In genomic region chr6:97067045-97067444, GRCh38 we compare ENCODE assay signal across 16 cellular contexts.
DNase-seq lines count a peak whose midpoint lies in the region; ATAC-seq lines count a peak whose summit lies in the region.
"Had no signal": no experiment of that assay in that cellular context is flagged by ENCODE, and none has a peak within 500 bp of the region (broad histone marks: within the 10 kb centered on the region; RNA-seq: fewer than 3 reads in every experiment).

No MANE protein-coding gene starts in this region.

- H3K4me2 ChIP-seq in mesendoderm (ENCODE audit: low read length) = no peak overlapping the region

- H3K56ac ChIP-seq in mesendoderm (ENCODE audit: low read length) = no peak overlapping the region

- H2BK15ac ChIP-seq in mesendoderm (replicated peaks; ENCODE audit: low read depth) = no peak overlapping the region

- H3K27ac ChIP-seq in mesendoderm (ENCODE audit: low read depth, low read length) = no peak overlapping the region
- H3K27ac ChIP-seq: adrenal gland, cardiac muscle cell, GM23248, pancreas, SJSA1 had no signal

- H3K27me3 ChIP-seq in mesendoderm (ENCODE audit: insufficient read depth, low read length, poor library complexity) = no peaks in the 10 kb centered on the region
- H3K27me3 ChIP-seq: adrenal gland, cardiac muscle cell, pancreas had no signal

- H4K5ac ChIP-seq in mesendoderm (ENCODE audit: low read length) = no peak overlapping the region

- WGBS in mesendoderm (ENCODE audit: extremely low coverage, insufficient coverage, low lambda C conversion rate) = no CpG with 5 or more reads among the region's 2 CpGs

- H2BK120ac ChIP-seq in mesendoderm (ENCODE audit: low read depth, low read length) = no peak overlapping the region

- no peak overlapping the region for H3K4ac ChIP-seq in mesendoderm (ENCODE audit: low read depth, low read length)

- no peak overlapping the region for H2AK5ac ChIP-seq in mesendoderm (ENCODE audit: low read length)

- no peak overlapping the region for H3K9ac ChIP-seq in mesendoderm (ENCODE audit: low read length)
- H3K9ac ChIP-seq: GM23248 had no signal

- H3K4me1 ChIP-seq in mesendoderm (ENCODE audit: control insufficient read depth, low read depth, low read length) = peaks cover 2% of the 10 kb centered on the region
- H3K4me1 ChIP-seq: adrenal gland, pancreas, SJSA1 had no signal

- H3K79me2 ChIP-seq in mesendoderm (ENCODE audit: control insufficient read depth, insufficient read depth, low read length) = no peaks in the 10 kb centered on the region

- ATAC-seq in GM19025 (IDR thresholded peaks at IDR 0.05; ENCODE audit: low read depth, unreplicated experiment) = peak; percentile 76
- peak; percentile 55 for ATAC-seq in GM21576 (IDR thresholded peaks at IDR 0.05; ENCODE audit: unreplicated experiment)
- peak; percentile 57 for ATAC-seq in HG03175 (IDR thresholded peaks at IDR 0.05; ENCODE audit: unreplicated experiment)
- ATAC-seq: activated T-helper 17 cell treated with anti-CD3 and anti-CD28 coated beads, Interleukin-2, amount 50 U/mL, for 72 hours; pancreas had no signal

- no peaks in the 10 kb centered on the region for H3K36me3 ChIP-seq in mesendoderm (ENCODE audit: control insufficient read depth, insufficient read depth, low read length)
- H3K36me3 ChIP-seq: adrenal gland, cardiac muscle cell, pancreas, SJSA1 had no signal

- no peak overlapping the region for H3K18ac ChIP-seq in mesendoderm (ENCODE audit: low read length)

- H4K8ac ChIP-seq in mesendoderm (ENCODE audit: low read depth, low read length) = no peak overlapping the region

- no peak overlapping the region for H3K23ac ChIP-seq in mesendoderm (ENCODE audit: low read length)

- H3K79me1 ChIP-seq in mesendoderm (ENCODE audit: low read length) = no peaks in the 10 kb centered on the region

- no peak overlapping the region for H3K4me3 ChIP-seq in mesendoderm (ENCODE audit: low read length)
- H3K4me3 ChIP-seq: adrenal gland, cardiac muscle cell, GM23248, pancreas, SJSA1 had no signal

- DNase-seq in iPS DF 19.7 (ENCODE audit: low read depth, low spot score) (peak; percentile 5), mesendoderm (no peak), iPS-NIHi7 (ENCODE audit: extremely low spot score) (no peak)
- no peak for DNase-seq in stimulated activated CD4-positive, alpha-beta T cell treated with anti-CD3 and anti-CD28 coated beads, Interleukin-1b, Interleukin-23, amount 100 ng/mL, for 48 hours
- DNase-seq: activated CD4-positive, CD25-positive, alpha-beta regulatory T cell; adrenal gland; GM23248; NCI-H2081 treated with DMSO at 0.1 percent for 48 hours; NCI-H524; pancreas had no signal

- no peak overlapping the region for H2BK5ac ChIP-seq in mesendoderm (ENCODE audit: low read length)
